In genomic region chr11:76232026-76232665, GRCh38 we compare ENCODE assay signal across 12 cellular contexts. TPM values are rescaled to one million over a fixed set of nuclear protein-coding genes. Genes with fewer than 3 reads are reported as not detected.
A peak's percentile ranks its signal among the peaks of the same experiment; 100 is the strongest.
DNase-seq lines count a peak whose midpoint lies in the region; ATAC-seq, FAIRE-seq and TF ChIP-seq lines count a peak whose summit lies in the region.
"Had no signal": no experiment of that assay in that cellular context is flagged by ENCODE, and none has a peak within 500 bp of the region (broad histone marks: within the 10 kb centered on the region; RNA-seq: fewer than 3 reads in every experiment).

No MANE protein-coding gene starts in this region.

- H3K27me3 ChIP-seq in heart right ventricle (no peaks in the 10 kb centered on the region), GM12878 (replicated peaks in 1 of 2; ENCODE audit: control insufficient read depth in 2 of 2, insufficient read depth in 2 of 2, low read length in 1 of 2) (peaks cover 0 to 2% of the 10 kb centered on the region in 2 experiments; a peak in 1 of 4 replicates), transverse colon (no peaks in the 10 kb centered on the region), mesendoderm (ENCODE audit: insufficient read depth, low read length, poor library complexity) (no peaks in the 10 kb centered on the region), right atrium auricular region (no peaks in the 10 kb centered on the region)
- H3K27me3 ChIP-seq: gastrocnemius medialis, sigmoid colon, SJCRH30 had no signal

- H3K4me3 ChIP-seq in heart right ventricle (no peak overlapping the region), GM12878 (peak overlapping the region; percentile 20; the same call in 1 of the 2 replicates), transverse colon (no peak overlapping the region), mesendoderm (ENCODE audit: low read length) (no peak overlapping the region), right atrium auricular region (no peak overlapping the region)
- H3K4me3 ChIP-seq: gastrocnemius medialis, sigmoid colon, SJCRH30 had no signal

- no peak overlapping the region for H2BK5ac ChIP-seq in mesendoderm (ENCODE audit: low read length)

- no peak for TF ChIP-seq POLR2A in GM12878 (IDR thresholded peaks at IDR 0.05; ENCODE audit: low read depth, low read length)
- TF ChIP-seq POLR2A in transverse colon (IDR thresholded peaks at IDR 0.05): no peak

- in situ Hi-C loops in GM12878 (cut with MboI): loop anchor here (10.0 kb wide), 1 partner anchor 443 kb away; the partner anchor contains the start of gene LRRC32
- in situ Hi-C loops in transverse colon (cut with MboI; ENCODE audit: low pct_ligation_motif_present in 1 of 4, low pct_unique_long_range_greater_than_20kb in 1 of 4, low sequenced_read_pairs in 3 of 4): no loop called here

- RAD21 ChIA-PET in GM12878 (lab: Charles Lee; ENCODE audit: unreplicated experiment): interaction anchor here (2.8 kb wide), 1 partner anchor 24 kb away, joined by 24 read pairs; no protein-coding TSS in a partner anchor

- TF ChIP-seq EP300 in GM12878 (IDR thresholded peaks at IDR 0.05; ENCODE audit: borderline replicate concordance in 1 of 2, control insufficient read depth in 1 of 2, low read depth in 2 of 2, low read length in 2 of 2) (peak in 1 of 2 experiments; percentile 73; a peak in 2 of 4 replicates), transverse colon (IDR thresholded peaks at IDR 0.05; ENCODE audit: low read depth) (no peak)

- no TSS peak for BruUV-seq in GM12878 (replicated peaks; lab: Mats Ljungman, UMichigan)

- no peak for TF ChIP-seq CTCF in heart right ventricle (IDR thresholded peaks at IDR 0.05)
- TF ChIP-seq CTCF in GM12878 (IDR thresholded peaks at IDR 0.05 in 2 of 3, conservative IDR thresholded peaks at IDR 0.05 in 1 of 3; ENCODE audit: control insufficient read depth in 2 of 3, extremely low read depth in 1 of 3, insufficient read depth in 1 of 3, low read depth in 3 of 3, low read length in 3 of 3): no peak
- TF ChIP-seq CTCF in transverse colon (IDR thresholded peaks at IDR 0.05): no peak
- no peak for TF ChIP-seq CTCF in right atrium auricular region (IDR thresholded peaks at IDR 0.05)

- no peak overlapping the region for H3K23ac ChIP-seq in mesendoderm (ENCODE audit: low read length)

- H3K9me3 Mint-ChIP-seq in T-helper 2 cell treated with Interferon-gamma antibody and Interleukin-4, amounts not matched to agents 5 μg/mL and 100 μg/mL, for 36 hours: no peaks in the 10 kb centered on the region

- H3K18ac ChIP-seq in mesendoderm (ENCODE audit: low read length): no peak overlapping the region

- no peaks in the 10 kb centered on the region for H3K9me3 ChIP-seq in heart right ventricle
- H3K9me3 ChIP-seq in GM12878 (replicated peaks; ENCODE audit: control insufficient read depth, insufficient read depth, low read length): no peaks in the 10 kb centered on the region
- H3K9me3 ChIP-seq in transverse colon: no peaks in the 10 kb centered on the region
- H3K9me3 ChIP-seq in right atrium auricular region: no peaks in the 10 kb centered on the region
- H3K9me3 ChIP-seq: gastrocnemius medialis, sigmoid colon, SJCRH30 had no signal

- intact Hi-C loops in left ventricle myocardium superior (cut with micrococcal nuclease): no loop called here
- intact Hi-C loops in heart right ventricle (cut with DNase I): no loop called here
- intact Hi-C loops in GM12878 (cut with micrococcal nuclease; ENCODE audit: unreplicated experiment): loop anchor here (10.0 kb wide), 1 partner anchor 213 kb away; the partner anchor contains the start of gene EMSY
- intact Hi-C loops in transverse colon (cut with DNase I; ENCODE audit: low total_unique reads): no loop called here

- peaks cover 30% of the 10 kb centered on the region for H3K27me3 Mint-ChIP-seq in T-helper 2 cell treated with Interferon-gamma antibody and Interleukin-4, amounts not matched to agents 5 μg/mL and 100 μg/mL, for 36 hours (ENCODE audit: low read depth)

- CTCF ChIA-PET in GM12878 (lab: Yijun Ruan, JAX): interaction anchor here (1.4 to 3.0 kb wide), 2 partner anchors 24 to 335 kb away, joined by 3 to 30 read pairs; partner anchors contain the start of gene WNT11

- H4K5ac ChIP-seq in mesendoderm (ENCODE audit: low read length): no peak overlapping the region

- no peaks in the 10 kb centered on the region for H4K20me1 ChIP-seq in GM12878 (ENCODE audit: control insufficient read depth, insufficient read depth)

- peak overlapping the region; percentile 81 for H3K4me3 Mint-ChIP-seq in T-helper 2 cell treated with Interferon-gamma antibody and Interleukin-4, amounts not matched to agents 5 μg/mL and 100 μg/mL, for 36 hours

- no peak overlapping the region for H4K8ac ChIP-seq in mesendoderm (ENCODE audit: low read depth, low read length)

- no peak overlapping the region for H2AK5ac ChIP-seq in mesendoderm (ENCODE audit: low read length)

- H3K9ac ChIP-seq in GM12878 (ENCODE audit: control insufficient read depth, insufficient read depth, low read length) (no peak overlapping the region), mesendoderm (ENCODE audit: low read length) (no peak overlapping the region)

- DNase-seq in left ventricle myocardium superior (peak; percentile 15), heart right ventricle (no peak), GM12878 (ENCODE audit: low read depth, low spot score) (peak; percentile 17), transverse colon (peak; percentile 23), mesendoderm (no peak), right atrium auricular region (ENCODE audit: low spot score) (no peak)
- peak; percentile 49 for DNase-seq in T-helper 2 cell treated with Interferon-gamma antibody and Interleukin-4, amounts not matched to agents 5 μg/mL and 100 μg/mL, for 36 hours (ENCODE audit: low spot score)
- DNase-seq in effector CD8-positive, alpha-beta T cell (lab: John Stamatoyannopoulos, UW): no peak
- DNase-seq: gastrocnemius medialis, NCI-H2171 treated with DMSO at 0.1 percent for 48 hours, sigmoid colon had no signal

- peak; percentile 49 for FAIRE-seq in GM12878 (lab: Jason Lieb, UNC)

- H2AFZ ChIP-seq in GM12878 (ENCODE audit: control insufficient read depth, low read depth, low read length): peak overlapping the region; percentile 9

- no peak overlapping the region for H3K4ac ChIP-seq in mesendoderm (ENCODE audit: low read depth, low read length)

- no peak overlapping the region for H2BK15ac ChIP-seq in mesendoderm (replicated peaks; ENCODE audit: low read depth)

- peaks cover 49% of the 10 kb centered on the region for H3K4me1 Mint-ChIP-seq in T-helper 2 cell treated with Interferon-gamma antibody and Interleukin-4, amounts not matched to agents 5 μg/mL and 100 μg/mL, for 36 hours (ENCODE audit: low read depth)

- POLR2A ChIA-PET in GM12878 (lab: Charles Lee): no interaction called here

- H3K36me3 Mint-ChIP-seq in T-helper 2 cell treated with Interferon-gamma antibody and Interleukin-4, amounts not matched to agents 5 μg/mL and 100 μg/mL, for 36 hours (ENCODE audit: low read depth): no peaks in the 10 kb centered on the region

- no peaks in the 10 kb centered on the region for H3K36me3 ChIP-seq in heart right ventricle
- H3K36me3 ChIP-seq in GM12878 (ENCODE audit: control insufficient read depth in 2 of 2, insufficient read depth in 2 of 2, low read length in 1 of 2): no peaks in the 10 kb centered on the region
- H3K36me3 ChIP-seq in transverse colon: no peaks in the 10 kb centered on the region
- no peaks in the 10 kb centered on the region for H3K36me3 ChIP-seq in mesendoderm (ENCODE audit: control insufficient read depth, insufficient read depth, low read length)
- no peaks in the 10 kb centered on the region for H3K36me3 ChIP-seq in right atrium auricular region
- H3K36me3 ChIP-seq: gastrocnemius medialis, sigmoid colon, SJCRH30 had no signal

- no peaks in the 10 kb centered on the region for H3K79me1 ChIP-seq in mesendoderm (ENCODE audit: low read length)

- H3K4me2 ChIP-seq in GM12878 (ENCODE audit: control insufficient read depth, insufficient read depth) (peak overlapping the region; percentile 73), mesendoderm (ENCODE audit: low read length) (no peak overlapping the region)

- H2BK120ac ChIP-seq in mesendoderm (ENCODE audit: low read depth, low read length): no peak overlapping the region

- no peak overlapping the region for H3K56ac ChIP-seq in mesendoderm (ENCODE audit: low read length)

- ATAC-seq in left ventricle myocardium superior (no peak), heart right ventricle (no peak), GM12878 (peak; percentile 37)
- ATAC-seq: gastrocnemius medialis had no signal

- WGBS in heart right ventricle, 2 donors: 74 to 77% methylated on average over 10 of the region's 10 CpGs
- WGBS in GM12878 (ENCODE audit: insufficient coverage, insufficient replicate concordance, low lambda C conversion rate, missing lambda C conversion rate): 19% methylated on average over 9 of the region's 10 CpGs
- 35 to 39% methylated on average over 4 to 10 of the region's 10 CpGs for WGBS in transverse colon (ENCODE audit: low coverage in 1 of 2), 2 donors
- WGBS in mesendoderm (ENCODE audit: extremely low coverage, insufficient coverage, low lambda C conversion rate): no CpG with 5 or more reads among the region's 10 CpGs

- SMC1A ChIA-PET in GM12878 (lab: Charles Lee; ENCODE audit: uncharacterized antibody, unreplicated experiment): interaction anchor here (2.5 kb wide), 1 partner anchor 24 kb away, joined by 18 read pairs; no protein-coding TSS in a partner anchor

- H3K79me2 ChIP-seq in GM12878 (ENCODE audit: control insufficient read depth, insufficient read depth, low read length) (no peaks in the 10 kb centered on the region), mesendoderm (ENCODE audit: control insufficient read depth, insufficient read depth, low read length) (no peaks in the 10 kb centered on the region)

- H3K27ac ChIP-seq in heart right ventricle: no peak overlapping the region
- H3K27ac ChIP-seq in GM12878 (ENCODE audit: control insufficient read depth, insufficient read depth): no peak overlapping the region
- H3K27ac ChIP-seq in transverse colon: no peak overlapping the region
- H3K27ac ChIP-seq in mesendoderm (ENCODE audit: low read depth, low read length): no peak overlapping the region
- H3K27ac ChIP-seq in right atrium auricular region: no peak overlapping the region
- H3K27ac ChIP-seq: gastrocnemius medialis, sigmoid colon, SJCRH30 had no signal

- TF ChIP-seq RAD21 in GM12878 (IDR thresholded peaks at IDR 0.05; ENCODE audit: insufficient read depth, low read depth, low read length): no peak

- peaks cover 4 to 37% (median 12%) of the 10 kb centered on the region in 9 donors for H3K4me1 ChIP-seq in heart right ventricle
- peaks cover 34% of the 10 kb centered on the region for H3K4me1 ChIP-seq in GM12878 (ENCODE audit: control insufficient read depth, insufficient read depth, low read length)
- peaks cover 4 to 30% (median 12%) of the 10 kb centered on the region in 4 donors for H3K4me1 ChIP-seq in transverse colon
- no peaks in the 10 kb centered on the region for H3K4me1 ChIP-seq in mesendoderm (ENCODE audit: control insufficient read depth, low read depth, low read length)
- peaks cover 0 to 12% of the 10 kb centered on the region in 2 donors for H3K4me1 ChIP-seq in right atrium auricular region

- H3K27ac Mint-ChIP-seq in T-helper 2 cell treated with Interferon-gamma antibody and Interleukin-4, amounts not matched to agents 5 μg/mL and 100 μg/mL, for 36 hours: peak overlapping the region; percentile 77

RNA-seq across cellular contexts. Expression of gene WNT11, which starts 25.8 kb away (rescaled TPM):
- total RNA-seq in left ventricle myocardium superior: 15.2 TPM
- 10 to 100 TPM in 1 of 10 donors, 1 to 10 TPM in 9; 5.1 to 12.0 (median 8.1) TPM for total RNA-seq in heart right ventricle
- 1 to 10 TPM; 5.3 to 6.7 TPM for polyA plus RNA-seq in heart right ventricle
- not detected in 2 replicates for total RNA-seq in GM12878 (2013; cell fraction: nucleolus; rRNA removed)
- total RNA-seq in GM12878 (2014; rRNA removed): not detected in 2 replicates
- total RNA-seq in GM12878 (2014; rRNA removed; fragmentation: Illumina TruSeq; extraction: Trizol): not detected in 2 replicates
- total RNA-seq in GM12878 (2021): not detected in 2 replicates
- polyA plus RNA-seq in GM12878 (2011; ENCODE audit: low read depth): 0.17 TPM
- polyA plus RNA-seq in GM12878 (2011; rRNA removed): 0.05 TPM in 1 of 2 replicates, not detected in the other
- polyA plus RNA-seq in GM12878 (2011; cell fraction: cytosol; rRNA removed): 0.03 TPM in 1 of 2 replicates, not detected in the other
- 0.15 TPM in 1 of 2 replicates, not detected in the other for polyA plus RNA-seq in GM12878 (2011; cell fraction: nucleus; rRNA removed)
- 0.27 TPM in 1 of 2 replicates, not detected in the other for polyA plus RNA-seq in GM12878 (2012)
- not detected in 2 replicates for polyA plus RNA-seq in GM12878 (2014; fragmentation: Illumina TruSeq; extraction: Trizol)
- not detected for polyA plus RNA-seq in GM12878 (2014; fragmentation: Nextera tagmentation; extraction: Ambion mirVana)
- 0.53 TPM in 1 of 2 replicates, not detected in the other for polyA plus RNA-seq in GM12878 (2014; rRNA removed)
- under 1 TPM in 1 of 2 experiments, not detected in 1; 0.19 TPM for polyA plus RNA-seq in GM12878 (2016; fragmentation: Nextera tagmentation; extraction: Ambion mirVana)
- polyA minus RNA-seq in GM12878 (2011; rRNA and poly(A)+ RNA removed): not detected in 2 replicates
- not detected in 2 replicates for polyA minus RNA-seq in GM12878 (2011; cell fraction: cytosol; rRNA and poly(A)+ RNA removed)
- polyA minus RNA-seq in GM12878 (2011; cell fraction: nucleus; rRNA and poly(A)+ RNA removed): not detected in 2 replicates
- total RNA-seq in transverse colon: 10 to 100 TPM in 2 of 4 donors, 1 to 10 TPM in 2; 2.4 to 14.6 (median 9.9) TPM
- polyA plus RNA-seq in mesendoderm (2013, experiment 1 of 2): 0.14 TPM
- 0.20 TPM for polyA plus RNA-seq in mesendoderm (2013, experiment 2 of 2)
- 1 to 10 TPM; 1.6 to 6.8 TPM for total RNA-seq in right atrium auricular region

Comparison
In these comparisons a context has a peak if more than half of its experiments do, and no peak if none do; other contexts are left out.
1. DNase-seq: peak in left ventricle myocardium superior (single experiment), T-helper 2 cell treated with Interferon-gamma antibody and Interleukin-4, amounts not matched to agents 5 μg/mL and 100 μg/mL, for 36 hours (single experiment), GM12878 (single experiment) and transverse colon (single experiment); none in heart right ventricle (0 of 2), effector CD8-positive, alpha-beta T cell (single experiment), mesendoderm (single experiment) and right atrium auricular region (single experiment).